11 cellular contexts compared by ENCODE assay signal in genomic region chr1:155016231-155016831, GRCh38. TPM values are rescaled to one million over a fixed set of nuclear protein-coding genes. Genes with fewer than 3 reads are reported as not detected.
DNase-seq lines count a peak whose midpoint lies in the region; ATAC-seq, FAIRE-seq and TF ChIP-seq lines count a peak whose summit lies in the region.
"Had no signal": no experiment of that assay in that cellular context is flagged by ENCODE, and none has a peak within 500 bp of the region (broad histone marks: within the 10 kb centered on the region; RNA-seq: fewer than 3 reads in every experiment).

No MANE protein-coding gene starts in this region.

- H3K9me3 ChIP-seq in HCT116 (ENCODE audit: control insufficient read depth in 1 of 2, insufficient read depth in 1 of 2, low read depth in 1 of 2, low read length in 2 of 2), result no peaks in the 10 kb centered on the region
- H3K9me3 ChIP-seq in small intestine (ENCODE audit: control insufficient read depth, low read depth), result no peaks in the 10 kb centered on the region

- no peak overlapping the region for H3K4me3 ChIP-seq in HCT116 (replicated peaks in 1 of 2; ENCODE audit: low read depth in 1 of 2, low read length in 2 of 2)
- H3K4me3 ChIP-seq in small intestine (ENCODE audit: low read depth in 1 of 2, low read length in 2 of 2), result no peak overlapping the region

- CTCF ChIA-PET in HCT116 (lab: Charles Lee), result interaction anchor here (1.0 to 3.0 kb wide), 9 partner anchors 12 to 110 kb away, joined by 3 to 10 read pairs (median 4); partner anchors contain the start of gene ADAM15

- DNase-seq in HCT116 (ENCODE audit: low read depth, low spot score) (no peak), left cardiac atrium (peak; percentile 34), small intestine (no peak), NCI-H2171 treated with DMSO at 0.1 percent for 48 hours (lab: John Stamatoyannopoulos, UW) (no peak), dermis blood vessel endothelial cell (no peak)
- DNase-seq: activated CD4-positive, CD25-positive, alpha-beta regulatory T cell had no signal

- TF ChIP-seq POLR2A in HCT116 (IDR thresholded peaks at IDR 0.05; ENCODE audit: borderline replicate concordance, extremely low read depth, insufficient read depth, insufficient read length), result no peak

- RAD21 ChIA-PET in HCT116 (lab: Charles Lee; ENCODE audit: low non-redundant PET in 1 of 2, low total read pairs in 2 of 2, uncharacterized antibody in 2 of 2, unreplicated experiment in 2 of 2), result interaction anchor here in 1 of 2 experiments (0.6 kb wide), 1 partner anchor 113 kb away, joined by 3 read pairs; no protein-coding TSS in a partner anchor

- H4K20me1 ChIP-seq in HCT116 (ENCODE audit: insufficient read depth), result no peaks in the 10 kb centered on the region

- H3K4me2 ChIP-seq in HCT116 (ENCODE audit: low read length), result peak overlapping the region; percentile 82; the same call in 1 of the 2 replicates

- H3K79me2 ChIP-seq in HCT116 (ENCODE audit: insufficient read depth, low read length), result peaks cover 19% of the 10 kb centered on the region; the same call in 1 of the 2 replicates

- peak overlapping the region; percentile 60 for H3K9ac ChIP-seq in HCT116 (ENCODE audit: low read length)

- BruUV-seq in HCT116 (replicated peaks; lab: Mats Ljungman, UMichigan), result no TSS peak

- TF ChIP-seq CTCF in HCT116 (IDR thresholded peaks at IDR 0.05 in 2 of 3, conservative IDR thresholded peaks at IDR 0.05 in 1 of 3; ENCODE audit: borderline replicate concordance in 1 of 3, insufficient read depth in 1 of 3, low read depth in 2 of 3, low read length in 2 of 3) (no peak), VCaP (conservative IDR thresholded peaks at IDR 0.05) (no peak)

- peak overlapping the region; percentile 89 for H3K27ac ChIP-seq in HCT116 (ENCODE audit: low read depth, low read length)
- peak overlapping the region; percentile 81 for H3K27ac ChIP-seq in VCaP
- peak overlapping the region; percentile 83 to 99 for H3K27ac ChIP-seq in small intestine (ENCODE audit: low read depth in 1 of 2, low read length in 1 of 2)

- no peaks in the 10 kb centered on the region for H3K9me2 ChIP-seq in HCT116 (ENCODE audit: insufficient read depth)

- POLR2A ChIA-PET in HCT116 (lab: Charles Lee), result interaction anchor here (1.0 to 1.6 kb wide), 8 partner anchors 9 to 69 kb away, joined by 3 to 8 read pairs (median 4); partner anchors contain the start of gene ZBTB7B

- H3K4me1 ChIP-seq in HCT116 (ENCODE audit: control insufficient read depth in 1 of 2, insufficient read depth in 2 of 2, low read length in 2 of 2) (peaks cover 25 to 62% of the 10 kb centered on the region in 2 experiments), small intestine (ENCODE audit: control insufficient read depth in 2 of 2, insufficient read depth in 1 of 2, low read depth in 1 of 2, low read length in 1 of 2) (peaks cover 2 to 25% of the 10 kb centered on the region in 2 donors)

- H3K36me3 ChIP-seq in HCT116 (ENCODE audit: control insufficient read depth in 1 of 2, insufficient read depth in 2 of 2, low read length in 2 of 2) (peaks cover 8 to 27% of the 10 kb centered on the region in 2 experiments; a peak in 3 of 4 replicates), small intestine (ENCODE audit: control insufficient read depth in 2 of 2, insufficient read depth in 2 of 2, low read length in 2 of 2) (peaks cover 6 to 19% of the 10 kb centered on the region in 2 donors)

- 56 to 68% (median 67%) methylated on average over 26 of the region's 26 CpGs for WGBS in small intestine, 3 donors

- no peak overlapping the region for H2AFZ ChIP-seq in HCT116 (ENCODE audit: low read depth, low read length, poor library complexity, severe bottlenecking)

- TF ChIP-seq RAD21 in HCT116 (IDR thresholded peaks at IDR 0.05; ENCODE audit: low read depth), result no peak

- intact Hi-C loops in HCT116 (cut with micrococcal nuclease), result loop anchor here (2.0 kb wide), 2 partner anchors 14 to 68 kb away; partner anchors contain the start of gene ZBTB7B
- intact Hi-C loops in left cardiac atrium (cut with DNase I), result no loop called here

- no peak for FAIRE-seq in small intestine (lab: Jason Lieb, UNC)

- ATAC-seq in HCT116 (no peak), left cardiac atrium (no peak), GM19023 (IDR thresholded peaks at IDR 0.05; ENCODE audit: unreplicated experiment) (no peak), GM18873 (IDR thresholded peaks at IDR 0.05; ENCODE audit: low FRiP score, unreplicated experiment) (no peak)

- no peaks in the 10 kb centered on the region for H3K27me3 ChIP-seq in HCT116 (ENCODE audit: insufficient read depth, low read length)
- H3K27me3 ChIP-seq in small intestine (ENCODE audit: control insufficient read depth in 2 of 2, insufficient read depth in 2 of 2, low read length in 2 of 2), result no peaks in the 10 kb centered on the region

TF ChIP-seq in HCT116, 20 proteins besides CTCF, POLR2A, EP300 and RAD21:
- TF ChIP-seq SP1 (IDR thresholded peaks at IDR 0.05; ENCODE audit: low read depth) (no peak), POLR2AphosphoS5 (IDR thresholded peaks at IDR 0.05; ENCODE audit: low read depth, low read length) (0 out of 2 replicates have a peak, but pooled peaks have one; percentile 1), ZFX (IDR thresholded peaks at IDR 0.05) (no peak), CBX3 (IDR thresholded peaks at IDR 0.05; ENCODE audit: low read depth) (no peak), REST (IDR thresholded peaks at IDR 0.05; ENCODE audit: low read depth) (no peak)

RNA-seq across cellular contexts. Expression of gene ZBTB7B, which starts 13.7 kb away (rescaled TPM):
- 57.0 TPM for total RNA-seq in HCT116 (2021; ENCODE audit: unreplicated experiment)
- 42.3 and 47.5 TPM in 2 replicates for polyA plus RNA-seq in HCT116 (2012)
- total RNA-seq in left cardiac atrium, result 10 to 100 TPM; 49.6 to 52.6 TPM
- 100 to 1,000 TPM in 2 of 3 donors, 10 to 100 TPM in 1; 93.2 to 222 (median 136) TPM for polyA plus RNA-seq in small intestine
- total RNA-seq in dermis blood vessel endothelial cell, result 16.1 and 16.2 TPM in 2 replicates

RNA-seq across cellular contexts. Expression of gene DCST2, which starts 17.2 kb away (rescaled TPM):
- total RNA-seq in HCT116 (2021; ENCODE audit: unreplicated experiment) (2.0 TPM), left cardiac atrium (under 1 TPM in 1 of 2 donors, not detected in 1; 0.59 TPM), dermis blood vessel endothelial cell (0.17 and 0.70 TPM in 2 replicates)
- polyA plus RNA-seq in HCT116 (2012), result 2.4 and 2.9 TPM in 2 replicates
- polyA plus RNA-seq in small intestine, result 10 to 100 TPM in 2 of 3 donors, 1 to 10 TPM in 1; 1.9 to 27.1 (median 18.6) TPM

RNA-seq across cellular contexts. Expression of gene DCST1, which starts 17.3 kb away (rescaled TPM):
- 0.32 TPM for total RNA-seq in HCT116 (2021; ENCODE audit: unreplicated experiment)
- 0.08 and 0.14 TPM in 2 replicates for polyA plus RNA-seq in HCT116 (2012)
- total RNA-seq in left cardiac atrium, result not detected
- under 1 TPM in 1 of 3 donors, not detected in 2; 0.10 TPM for polyA plus RNA-seq in small intestine
- total RNA-seq in dermis blood vessel endothelial cell, result not detected in 2 replicates
- total RNA-seq: endodermal cell, neural crest cell had no signal

RNA-seq across cellular contexts. Expression of gene LENEP, which starts 22.9 kb away (rescaled TPM):
- total RNA-seq in HCT116 (2021; ENCODE audit: unreplicated experiment) (0.42 TPM), left cardiac atrium (not detected), dermis blood vessel endothelial cell (not detected in 2 replicates)
- polyA plus RNA-seq in HCT116 (2012), result 0.31 TPM in 1 of 2 replicates, not detected in the other
- polyA plus RNA-seq in small intestine, result not detected

RNA-seq across cellular contexts. Expression of gene FLAD1, which starts 33.2 kb away (rescaled TPM):
- 58.4 TPM for total RNA-seq in HCT116 (2021; ENCODE audit: unreplicated experiment)
- polyA plus RNA-seq in HCT116 (2012), result 49.9 and 53.7 TPM in 2 replicates
- 10 to 100 TPM; 25.9 to 30.8 TPM for total RNA-seq in left cardiac atrium
- 10 to 100 TPM; 33.1 to 51.4 (median 35.7) TPM for polyA plus RNA-seq in small intestine
- 17.8 and 27.1 TPM in 2 replicates for total RNA-seq in dermis blood vessel endothelial cell
